ENCODE assay signal across 18 cellular contexts in the genomic region with DNA sequence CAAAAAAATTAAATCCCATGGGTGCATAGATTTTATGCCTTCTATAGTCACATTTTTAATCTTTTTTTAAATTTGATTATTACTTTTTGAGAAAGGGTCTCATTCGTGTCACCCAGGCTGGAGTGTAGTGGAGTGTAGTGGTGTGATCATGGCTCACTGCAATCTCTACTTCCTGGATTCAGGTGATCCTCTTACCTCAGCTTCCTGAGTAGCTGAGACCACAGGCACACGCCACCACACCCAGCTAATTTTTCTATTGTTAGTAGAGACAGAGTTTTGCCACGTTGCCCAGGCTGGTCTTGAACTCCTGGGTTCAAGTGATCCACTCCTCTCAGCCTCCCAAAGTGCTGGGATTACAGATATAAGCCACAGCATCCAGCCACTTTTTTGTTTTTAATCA. TPM values are rescaled to one million over a fixed set of nuclear protein-coding genes. Genes with fewer than 3 reads are reported as not detected.
DNase-seq lines count a peak whose midpoint lies in the region; ATAC-seq and TF ChIP-seq lines count a peak whose summit lies in the region.
"Had no signal": no experiment of that assay in that cellular context is flagged by ENCODE, and none has a peak within 500 bp of the region (broad histone marks: within the 10 kb centered on the region; RNA-seq: fewer than 3 reads in every experiment).

No MANE protein-coding gene starts in this region.

- H3K4me1 ChIP-seq in prostate gland (replicated peaks), result peaks cover 2% of the 10 kb centered on the region

- peak; percentile 49 for DNase-seq in activated CD4-positive, alpha-beta T cell treated with anti-CD3 and anti-CD28 coated beads, Interleukin-2, amount 10 ng/mL, durations not matched to agents 7 days and 5 days
- DNase-seq in activated CD4-positive, alpha-beta T cell treated with anti-CD3 and anti-CD28 coated beads for 4 hours, result no peak
- DNase-seq in stimulated activated naive CD8-positive, alpha-beta T cell treated with anti-CD3 and anti-CD28 coated beads, Interleukin-15, amount 100 ng/mL, for 72 hours, result no peak
- DNase-seq in stimulated activated naive CD8-positive, alpha-beta T cell treated with anti-CD3 and anti-CD28 coated beads, Interleukin-15, Interleukin-2, amounts not matched to agents 100 U/mL and 50 U/mL, for 24 hours, result no peak
- peak; percentile 55 for DNase-seq in central memory CD4-positive, alpha-beta T cell
- no peak for DNase-seq in dermis blood vessel endothelial cell
- DNase-seq in prostate gland (ENCODE audit: low spot score), result no peak
- DNase-seq: Caco-2, DMS153, H7, NCI-H1105, NCI-H1694, NCI-H226, NCI-H524 treated with DMSO at 0.1 percent for 48 hours had no signal

- 96% methylated on average over 3 of the region's 3 CpGs for WGBS in prostate gland

- intact Hi-C loops in prostate gland (cut with DNase I), result no loop called here

- H3K36me3 Mint-ChIP-seq in activated CD4-positive, alpha-beta T cell treated with anti-CD3 and anti-CD28 coated beads, Interleukin-2, amount 10 ng/mL, durations not matched to agents 7 days and 5 days (ENCODE audit: low read depth), result peaks cover 39% of the 10 kb centered on the region

- no peaks in the 10 kb centered on the region for H3K27me3 ChIP-seq in prostate gland (replicated peaks; ENCODE audit: insufficient read depth)
- H3K27me3 ChIP-seq: BLaER1 treated with 17β-estradiol and CSF1 and Interleukin-3, amounts not matched to agents 10 nM and 100 nM had no signal

- no peaks in the 10 kb centered on the region for H3K9me3 ChIP-seq in prostate gland
- H3K9me3 ChIP-seq: BLaER1 treated with 17β-estradiol and CSF1 and Interleukin-3, amounts not matched to agents 10 nM and 100 nM; Caco-2 had no signal

- TF ChIP-seq POLR2A in prostate gland (IDR thresholded peaks at IDR 0.05), result no peak

- POLR2A ChIA-PET in activated CD4-positive, alpha-beta T cell treated with anti-CD3 and anti-CD28 coated beads, Interleukin-2, amount 10 ng/mL, durations not matched to agents 7 days and 5 days (lab: Charles Lee), result no interaction called here

- peaks cover 0 to 2% of the 10 kb centered on the region in 2 donors for H3K36me3 ChIP-seq in prostate gland
- H3K36me3 ChIP-seq: BLaER1 treated with 17β-estradiol and CSF1 and Interleukin-3, amounts not matched to agents 10 nM and 100 nM had no signal

- H3K27ac Mint-ChIP-seq in activated CD4-positive, alpha-beta T cell treated with anti-CD3 and anti-CD28 coated beads, Interleukin-2, amount 10 ng/mL, durations not matched to agents 7 days and 5 days, result peak overlapping the region; percentile 89
- peak overlapping the region in 1 of 2 donors; percentile 27 for H3K27ac Mint-ChIP-seq in stimulated activated naive CD8-positive, alpha-beta T cell treated with anti-CD3 and anti-CD28 coated beads, Interleukin-15, amount 100 ng/mL, for 72 hours

- no peak for TF ChIP-seq CTCF in prostate gland (IDR thresholded peaks at IDR 0.05)

- no peak overlapping the region for H3K4me3 ChIP-seq in prostate gland
- H3K4me3 ChIP-seq: BLaER1 treated with 17β-estradiol and CSF1 and Interleukin-3, amounts not matched to agents 10 nM and 100 nM had no signal

- CTCF ChIA-PET in activated CD4-positive, alpha-beta T cell treated with anti-CD3 and anti-CD28 coated beads, Interleukin-2, amount 10 ng/mL, durations not matched to agents 7 days and 5 days (lab: Charles Lee), result no interaction called here

- H3K27me3 Mint-ChIP-seq in activated CD4-positive, alpha-beta T cell treated with anti-CD3 and anti-CD28 coated beads, Interleukin-2, amount 10 ng/mL, durations not matched to agents 7 days and 5 days, result no peaks in the 10 kb centered on the region
- H3K27me3 Mint-ChIP-seq in stimulated activated naive CD8-positive, alpha-beta T cell treated with anti-CD3 and anti-CD28 coated beads, Interleukin-15, amount 100 ng/mL, for 72 hours, result no peaks in the 10 kb centered on the region

- peak; percentile 41 for ATAC-seq in stimulated activated naive CD8-positive, alpha-beta T cell treated with anti-CD3 and anti-CD28 coated beads, Interleukin-15, amount 100 ng/mL, for 72 hours
- ATAC-seq in stimulated activated naive CD8-positive, alpha-beta T cell treated with anti-CD3 and anti-CD28 coated beads, Interleukin-15, Interleukin-2, amounts not matched to agents 100 U/mL and 50 U/mL, for 24 hours, result no peak
- ATAC-seq in HG03039 (IDR thresholded peaks at IDR 0.05; ENCODE audit: unreplicated experiment), result no peak
- ATAC-seq: Panc1 had no signal

- H3K4me1 Mint-ChIP-seq in activated CD4-positive, alpha-beta T cell treated with anti-CD3 and anti-CD28 coated beads, Interleukin-2, amount 10 ng/mL, durations not matched to agents 7 days and 5 days, result peaks cover 57% of the 10 kb centered on the region
- H3K4me1 Mint-ChIP-seq in stimulated activated naive CD8-positive, alpha-beta T cell treated with anti-CD3 and anti-CD28 coated beads, Interleukin-15, amount 100 ng/mL, for 72 hours, result peaks cover 18% of the 10 kb centered on the region

- peak overlapping the region; percentile 38 for H3K4me3 Mint-ChIP-seq in activated CD4-positive, alpha-beta T cell treated with anti-CD3 and anti-CD28 coated beads, Interleukin-2, amount 10 ng/mL, durations not matched to agents 7 days and 5 days
- no peak overlapping the region for H3K4me3 Mint-ChIP-seq in stimulated activated naive CD8-positive, alpha-beta T cell treated with anti-CD3 and anti-CD28 coated beads, Interleukin-15, amount 100 ng/mL, for 72 hours

- H3K9me3 Mint-ChIP-seq in activated CD4-positive, alpha-beta T cell treated with anti-CD3 and anti-CD28 coated beads, Interleukin-2, amount 10 ng/mL, durations not matched to agents 7 days and 5 days, result peaks cover 3% of the 10 kb centered on the region
- H3K9me3 Mint-ChIP-seq in stimulated activated naive CD8-positive, alpha-beta T cell treated with anti-CD3 and anti-CD28 coated beads, Interleukin-15, amount 100 ng/mL, for 72 hours, result no peaks in the 10 kb centered on the region

- no peak overlapping the region for H3K27ac ChIP-seq in prostate gland
- H3K27ac ChIP-seq: BLaER1 treated with 17β-estradiol and CSF1 and Interleukin-3, amounts not matched to agents 10 nM and 100 nM; KMS-11 had no signal

RNA-seq across cellular contexts. Expression of gene CBR3, which starts 10.4 kb away (rescaled TPM):
- 10 to 100 TPM; 24.4 to 30.9 TPM for total RNA-seq in activated CD4-positive, alpha-beta T cell treated with anti-CD3 and anti-CD28 coated beads, Interleukin-2, amount 10 ng/mL, durations not matched to agents 7 days and 5 days
- total RNA-seq in dermis blood vessel endothelial cell (5.8 and 6.8 TPM in 2 replicates), prostate gland (10 to 100 TPM; 18.5 to 41.2 TPM)
- total RNA-seq: Caco-2 had no signal

RNA-seq across cellular contexts. Expression of gene DOP1B, which starts 11.4 kb away (rescaled TPM):
- 10 to 100 TPM; 24.6 to 24.7 TPM for total RNA-seq in activated CD4-positive, alpha-beta T cell treated with anti-CD3 and anti-CD28 coated beads, Interleukin-2, amount 10 ng/mL, durations not matched to agents 7 days and 5 days
- total RNA-seq in dermis blood vessel endothelial cell (5.1 and 11.1 TPM in 2 replicates), prostate gland (10 to 100 TPM; 28.4 to 93.3 TPM)

Comparison
In these comparisons a context has a peak if more than half of its experiments do, and no peak if none do; other contexts are left out.
1. DNase-seq: peak in activated CD4-positive, alpha-beta T cell treated with anti-CD3 and anti-CD28 coated beads, Interleukin-2, amount 10 ng/mL, durations not matched to agents 7 days and 5 days (single experiment) and central memory CD4-positive, alpha-beta T cell (single experiment); none in activated CD4-positive, alpha-beta T cell treated with anti-CD3 and anti-CD28 coated beads for 4 hours (0 of 2), stimulated activated naive CD8-positive, alpha-beta T cell treated with anti-CD3 and anti-CD28 coated beads, Interleukin-15, amount 100 ng/mL, for 72 hours (0 of 2), stimulated activated naive CD8-positive, alpha-beta T cell treated with anti-CD3 and anti-CD28 coated beads, Interleukin-15, Interleukin-2, amounts not matched to agents 100 U/mL and 50 U/mL, for 24 hours (single experiment), dermis blood vessel endothelial cell (single experiment) and prostate gland (single experiment).